In genomic region chr6:134373966-134374365, GRCh38 we compare ENCODE assay signal across 15 cellular contexts. TPM values are rescaled to one million over a fixed set of nuclear protein-coding genes. Genes with fewer than 3 reads are reported as not detected.
DNase-seq lines count a peak whose midpoint lies in the region; ATAC-seq and TF ChIP-seq lines count a peak whose summit lies in the region.
"Had no signal": no experiment of that assay in that cellular context is flagged by ENCODE, and none has a peak within 500 bp of the region (broad histone marks: within the 10 kb centered on the region; RNA-seq: fewer than 3 reads in every experiment).

No MANE protein-coding gene starts in this region.

- H3K9me3 Mint-ChIP-seq in activated naive CD4-positive, alpha-beta T cell treated with anti-CD3 and anti-CD28 coated beads, Interleukin-2, amount 50 U/mL, for 72 hours = peaks cover 5 to 19% of the 10 kb centered on the region in 2 donors
- peaks cover 2% of the 10 kb centered on the region for H3K9me3 Mint-ChIP-seq in activated CD4-positive, alpha-beta memory T cell treated with anti-CD3 and anti-CD28 coated beads, Interleukin-2, amount 10 ng/mL, durations not matched to agents 7 days and 5 days
- no peaks in the 10 kb centered on the region for H3K9me3 Mint-ChIP-seq in CD4-positive, alpha-beta memory T cell
- H3K9me3 Mint-ChIP-seq in GM23338 = peaks cover 4% of the 10 kb centered on the region; the same call in 2 of the 3 replicates
- H3K9me3 Mint-ChIP-seq: natural killer cell; stimulated activated naive CD8-positive, alpha-beta T cell treated with anti-CD3 and anti-CD28 coated beads, Interleukin-15, Interleukin-2, amounts not matched to agents 100 ng/mL and 50 ng/mL, for 24 hours had no signal

- H3K4me1 ChIP-seq in BLaER1 (peaks cover 28% of the 10 kb centered on the region), skeletal muscle tissue (ENCODE audit: control insufficient read depth in 3 of 3, insufficient read depth in 3 of 3, low read length in 3 of 3) (no peaks in the 10 kb centered on the region), GM23338 (ENCODE audit: insufficient read depth) (no peaks in the 10 kb centered on the region)
- H3K4me1 ChIP-seq in CD4-positive, alpha-beta memory T cell (ENCODE audit: insufficient read depth, low read length) = peaks cover 21% of the 10 kb centered on the region
- H3K4me1 ChIP-seq: BE2C had no signal

- H3F3A ChIP-seq in GM23338 (replicated peaks; ENCODE audit: low read depth) = no peaks in the 10 kb centered on the region

- H2AFZ ChIP-seq in GM23338 = no peak overlapping the region

- H3K9ac ChIP-seq in BLaER1 = no peak overlapping the region
- H3K9ac ChIP-seq in skeletal muscle tissue (ENCODE audit: low read depth in 1 of 3, low read length in 3 of 3) = no peak overlapping the region

- no peaks in the 10 kb centered on the region for H3K36me3 ChIP-seq in BLaER1
- no peaks in the 10 kb centered on the region for H3K36me3 ChIP-seq in skeletal muscle tissue (ENCODE audit: control insufficient read depth in 3 of 3, insufficient read depth in 3 of 3, low read length in 3 of 3)
- H3K36me3 ChIP-seq in CD4-positive, alpha-beta memory T cell (ENCODE audit: insufficient read depth, low read length) = no peaks in the 10 kb centered on the region
- H3K36me3 ChIP-seq in GM23338 (ENCODE audit: insufficient read depth) = no peaks in the 10 kb centered on the region
- H3K36me3 ChIP-seq: BE2C, MG63 had no signal

- CTCF ChIA-PET in activated CD4-positive, alpha-beta memory T cell treated with anti-CD3 and anti-CD28 coated beads, Interleukin-2, amount 10 ng/mL, durations not matched to agents 7 days and 5 days (lab: Charles Lee) = interaction anchor here (0.6 kb wide), 1 partner anchor 212 kb away, joined by 3 read pairs; no protein-coding TSS in a partner anchor
- CTCF ChIA-PET in CD4-positive, alpha-beta memory T cell (lab: Charles Lee; ENCODE audit: partially characterized antibody) = interaction anchor here (0.7 to 2.5 kb wide), 2 partner anchors 10 to 39 kb away, joined by 3 to 5 read pairs; no protein-coding TSS in a partner anchor

- DNase-seq in NB4 (ENCODE audit: low read depth) (peak; percentile 64), epithelial cell of prostate (ENCODE audit: low read depth, low spot score) (no peak), GM23338 (ENCODE audit: low spot score) (no peak)
- DNase-seq in activated naive CD4-positive, alpha-beta T cell treated with anti-CD3 and anti-CD28 coated beads, Interleukin-2, amount 50 U/mL, for 72 hours (ENCODE audit: low spot score in 2 of 2) = no peak
- no peak for DNase-seq in activated CD4-positive, alpha-beta memory T cell treated with anti-CD3 and anti-CD28 coated beads, Interleukin-2, amount 10 ng/mL, durations not matched to agents 7 days and 5 days
- no peak for DNase-seq in CD4-positive, alpha-beta memory T cell
- DNase-seq: activated CD4-positive, alpha-beta T cell treated with anti-CD3 and anti-CD28 coated beads, Interleukin-2, amount 50 U/mL, for 4 hours; BE2C; cortex of kidney; natural killer cell; NK-92 treated with Interleukin-12 subunit alpha and Interleukin-12 subunit beta, amount 100 ng/mL, for 24 hours had no signal

- TF ChIP-seq CTCF in NB4 (IDR thresholded peaks at IDR 0.05; ENCODE audit: low read depth, low read length) (no peak), GM23338 (conservative IDR thresholded peaks at IDR 0.05; ENCODE audit: low read depth in 2 of 2) (no peak)

- no peaks in the 10 kb centered on the region for H3K9me3 ChIP-seq in BLaER1
- H3K9me3 ChIP-seq in skeletal muscle tissue (ENCODE audit: control insufficient read depth in 3 of 3, low read length in 3 of 3) = no peaks in the 10 kb centered on the region
- H3K9me3 ChIP-seq in CD4-positive, alpha-beta memory T cell (ENCODE audit: control insufficient read depth in 1 of 2, low read length in 2 of 2) = no peaks in the 10 kb centered on the region
- H3K9me3 ChIP-seq: BE2C, MG63 had no signal

- no peak overlapping the region for H3K4me3 Mint-ChIP-seq in activated CD4-positive, alpha-beta memory T cell treated with anti-CD3 and anti-CD28 coated beads, Interleukin-2, amount 10 ng/mL, durations not matched to agents 7 days and 5 days
- H3K4me3 Mint-ChIP-seq in CD4-positive, alpha-beta memory T cell = no peak overlapping the region
- H3K4me3 Mint-ChIP-seq in GM23338 = no peak overlapping the region
- H3K4me3 Mint-ChIP-seq: natural killer cell; stimulated activated naive CD8-positive, alpha-beta T cell treated with anti-CD3 and anti-CD28 coated beads, Interleukin-15, Interleukin-2, amounts not matched to agents 100 ng/mL and 50 ng/mL, for 24 hours had no signal

- no peaks in the 10 kb centered on the region; the same call in 1 of the 2 replicates for H3K9me2 ChIP-seq in GM23338 (ENCODE audit: insufficient read depth)

- peak overlapping the region in 1 of 2 donors; percentile 58 for H3K27ac Mint-ChIP-seq in activated naive CD4-positive, alpha-beta T cell treated with anti-CD3 and anti-CD28 coated beads, Interleukin-2, amount 50 U/mL, for 72 hours
- H3K27ac Mint-ChIP-seq in activated CD4-positive, alpha-beta memory T cell treated with anti-CD3 and anti-CD28 coated beads, Interleukin-2, amount 10 ng/mL, durations not matched to agents 7 days and 5 days = no peak overlapping the region
- no peak overlapping the region for H3K27ac Mint-ChIP-seq in CD4-positive, alpha-beta memory T cell
- H3K27ac Mint-ChIP-seq in GM23338 = no peak overlapping the region

- peaks cover 0 to 25% of the 10 kb centered on the region in 2 donors for H3K36me3 Mint-ChIP-seq in activated naive CD4-positive, alpha-beta T cell treated with anti-CD3 and anti-CD28 coated beads, Interleukin-2, amount 50 U/mL, for 72 hours
- H3K36me3 Mint-ChIP-seq in activated CD4-positive, alpha-beta memory T cell treated with anti-CD3 and anti-CD28 coated beads, Interleukin-2, amount 10 ng/mL, durations not matched to agents 7 days and 5 days (ENCODE audit: low read depth) = peaks cover 4% of the 10 kb centered on the region
- no peaks in the 10 kb centered on the region for H3K36me3 Mint-ChIP-seq in CD4-positive, alpha-beta memory T cell
- H3K36me3 Mint-ChIP-seq in GM23338 (ENCODE audit: low read depth) = peaks cover 6% of the 10 kb centered on the region; the same call in 2 of the 3 replicates
- H3K36me3 Mint-ChIP-seq: natural killer cell had no signal

- intact Hi-C loops in CD4-positive, alpha-beta memory T cell (cut with micrococcal nuclease) = no loop called here

- POLR2A ChIA-PET in activated CD4-positive, alpha-beta memory T cell treated with anti-CD3 and anti-CD28 coated beads, Interleukin-2, amount 10 ng/mL, durations not matched to agents 7 days and 5 days (lab: Charles Lee) = interaction anchor here (0.6 kb wide), 1 partner anchor 203 kb away, joined by 3 read pairs; no protein-coding TSS in a partner anchor
- POLR2A ChIA-PET in CD4-positive, alpha-beta memory T cell (lab: Charles Lee; ENCODE audit: partially characterized antibody) = no interaction called here

- H3K27me3 Mint-ChIP-seq in activated CD4-positive, alpha-beta memory T cell treated with anti-CD3 and anti-CD28 coated beads, Interleukin-2, amount 10 ng/mL, durations not matched to agents 7 days and 5 days = no peaks in the 10 kb centered on the region
- H3K27me3 Mint-ChIP-seq in CD4-positive, alpha-beta memory T cell = no peaks in the 10 kb centered on the region
- peaks cover 2% of the 10 kb centered on the region for H3K27me3 Mint-ChIP-seq in GM23338 (ENCODE audit: insufficient read depth, low read depth, poor library complexity)
- H3K27me3 Mint-ChIP-seq: stimulated activated naive CD8-positive, alpha-beta T cell treated with anti-CD3 and anti-CD28 coated beads, Interleukin-15, Interleukin-2, amounts not matched to agents 100 ng/mL and 50 ng/mL, for 24 hours had no signal

- TF ChIP-seq POLR2A in NB4 (IDR thresholded peaks at IDR 0.05; ENCODE audit: extremely low read depth, insufficient read length) = no peak

- peaks cover 22% of the 10 kb centered on the region for H3K4me1 Mint-ChIP-seq in activated CD4-positive, alpha-beta memory T cell treated with anti-CD3 and anti-CD28 coated beads, Interleukin-2, amount 10 ng/mL, durations not matched to agents 7 days and 5 days
- H3K4me1 Mint-ChIP-seq in CD4-positive, alpha-beta memory T cell = peaks cover 20 to 25% (median 22%) of the 10 kb centered on the region in 4 donors
- H3K4me1 Mint-ChIP-seq in GM23338 = peaks cover 3% of the 10 kb centered on the region

- H4K20me1 ChIP-seq in BLaER1 (no peaks in the 10 kb centered on the region), GM23338 (replicated peaks; ENCODE audit: insufficient read depth) (no peaks in the 10 kb centered on the region)

- H3K4me3 ChIP-seq in BLaER1 (no peak overlapping the region), NB4 (ENCODE audit: low read depth, low read length) (peak overlapping the region; percentile 6), skeletal muscle tissue (ENCODE audit: low read length in 3 of 3) (no peak overlapping the region), GM23338 (no peak overlapping the region)
- H3K4me3 ChIP-seq in CD4-positive, alpha-beta memory T cell (ENCODE audit: low read length in 2 of 2) = no peak overlapping the region
- H3K4me3 ChIP-seq: MG63 had no signal

- H3K4me2 ChIP-seq in BLaER1 (peak overlapping the region; percentile 50), GM23338 (no peak overlapping the region)

- no peak for ATAC-seq in activated naive CD4-positive, alpha-beta T cell treated with anti-CD3 and anti-CD28 coated beads, Interleukin-2, amount 50 U/mL, for 72 hours
- no peak for ATAC-seq in GM23338

- no peaks in the 10 kb centered on the region for H3K79me2 ChIP-seq in GM23338 (replicated peaks; ENCODE audit: insufficient read depth)

- H3K27ac ChIP-seq in BLaER1 (no peak overlapping the region), epithelial cell of prostate (peak overlapping the region; percentile 25), skeletal muscle tissue (ENCODE audit: low read depth, low read length) (peak overlapping the region; percentile 31), GM23338 (ENCODE audit: low read depth) (no peak overlapping the region)
- no peak overlapping the region for H3K27ac ChIP-seq in CD4-positive, alpha-beta memory T cell (ENCODE audit: low read depth, low read length)

- H3K27me3 ChIP-seq in BLaER1 (no peaks in the 10 kb centered on the region), skeletal muscle tissue (ENCODE audit: control insufficient read depth in 3 of 3, insufficient read depth in 3 of 3, low read length in 3 of 3) (no peaks in the 10 kb centered on the region), GM23338 (ENCODE audit: insufficient read depth) (no peaks in the 10 kb centered on the region)
- no peaks in the 10 kb centered on the region for H3K27me3 ChIP-seq in CD4-positive, alpha-beta memory T cell (ENCODE audit: insufficient read depth, low read length)
- H3K27me3 ChIP-seq: BE2C, MG63 had no signal

RNA-seq across cellular contexts. Expression of gene SGK1, which starts 56.1 kb away (rescaled TPM):
- 74.1 TPM for total RNA-seq in skeletal muscle tissue
- 10 to 100 TPM; 42.8 to 48.0 TPM for total RNA-seq in activated naive CD4-positive, alpha-beta T cell treated with anti-CD3 and anti-CD28 coated beads, Interleukin-2, amount 50 U/mL, for 72 hours
- 10 to 100 TPM; 27.9 to 35.1 TPM for total RNA-seq in activated CD4-positive, alpha-beta memory T cell treated with anti-CD3 and anti-CD28 coated beads, Interleukin-2, amount 10 ng/mL, durations not matched to agents 7 days and 5 days
- 10 to 100 TPM; 14.3 to 16.0 TPM for total RNA-seq in CD4-positive, alpha-beta memory T cell
- polyA plus RNA-seq in CD4-positive, alpha-beta memory T cell = 10 to 100 TPM in 1 of 2 donors, 1 to 10 TPM in 1; 5.8 to 46.9 TPM
- 34.2 and 37.2 TPM in 2 replicates for total RNA-seq in GM23338 (2014; rRNA removed; shearing (Covaris generic))
- 15.0 and 16.3 TPM in 2 replicates for polyA plus RNA-seq in GM23338 (2016; fragmentation: Nextera tagmentation; extraction: Ambion mirVana)

Comparison
In these comparisons a context has a peak if more than half of its experiments do, and no peak if none do; other contexts are left out.
1. H3K27ac ChIP-seq: peak in epithelial cell of prostate (single experiment) and skeletal muscle tissue (single experiment); none in BLaER1 (single experiment), CD4-positive, alpha-beta memory T cell (single experiment) and GM23338 (single experiment).